In the genomic region with DNA sequence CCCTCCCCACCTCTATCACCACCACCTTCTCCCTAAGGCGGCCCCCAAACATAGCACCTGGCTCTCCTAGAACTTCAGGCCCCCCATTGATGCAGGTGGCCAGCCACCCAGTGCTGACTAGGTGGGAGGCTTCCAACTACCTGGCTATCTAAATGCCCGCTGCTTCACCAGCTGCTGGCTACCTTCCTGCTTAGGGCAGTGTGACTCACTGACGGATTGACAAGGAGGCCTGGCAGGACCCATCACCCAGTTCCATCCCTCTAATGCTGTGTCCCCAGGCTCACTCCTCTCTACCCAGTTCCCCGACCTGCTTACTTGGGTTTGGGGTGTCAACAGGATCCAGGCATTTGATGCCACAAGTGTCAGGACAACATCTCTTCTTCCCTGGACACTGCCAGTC, we compare ENCODE assay signal across 1 cellular context.
TF ChIP-seq lines count a peak whose summit lies in the region.

No MANE protein-coding gene starts in this region.

TF ChIP-seq in A549, 52 proteins besides CTCF, POLR2A, EP300 and RAD21:
- TF ChIP-seq, protein P1, sequence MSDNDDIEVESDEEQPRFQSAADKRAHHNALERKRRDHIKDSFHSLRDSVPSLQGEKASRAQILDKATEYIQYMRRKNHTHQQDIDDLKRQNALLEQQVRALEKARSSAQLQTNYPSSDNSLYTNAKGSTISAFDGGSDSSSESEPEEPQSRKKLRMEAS (IDR thresholded peaks at IDR 0.05) = no peak
- TF ChIP-seq HOXB13 (CRISPR knock-in tag; IDR thresholded peaks at IDR 0.05; ENCODE audit: low read depth) (no peak), KDM1A (IDR thresholded peaks at IDR 0.05; ENCODE audit: low read depth) (no peak), JUN (IDR thresholded peaks at IDR 0.05) (no peak)
TF ChIP-seq in A549: peak in this region for 0.
